In the genomic region with DNA sequence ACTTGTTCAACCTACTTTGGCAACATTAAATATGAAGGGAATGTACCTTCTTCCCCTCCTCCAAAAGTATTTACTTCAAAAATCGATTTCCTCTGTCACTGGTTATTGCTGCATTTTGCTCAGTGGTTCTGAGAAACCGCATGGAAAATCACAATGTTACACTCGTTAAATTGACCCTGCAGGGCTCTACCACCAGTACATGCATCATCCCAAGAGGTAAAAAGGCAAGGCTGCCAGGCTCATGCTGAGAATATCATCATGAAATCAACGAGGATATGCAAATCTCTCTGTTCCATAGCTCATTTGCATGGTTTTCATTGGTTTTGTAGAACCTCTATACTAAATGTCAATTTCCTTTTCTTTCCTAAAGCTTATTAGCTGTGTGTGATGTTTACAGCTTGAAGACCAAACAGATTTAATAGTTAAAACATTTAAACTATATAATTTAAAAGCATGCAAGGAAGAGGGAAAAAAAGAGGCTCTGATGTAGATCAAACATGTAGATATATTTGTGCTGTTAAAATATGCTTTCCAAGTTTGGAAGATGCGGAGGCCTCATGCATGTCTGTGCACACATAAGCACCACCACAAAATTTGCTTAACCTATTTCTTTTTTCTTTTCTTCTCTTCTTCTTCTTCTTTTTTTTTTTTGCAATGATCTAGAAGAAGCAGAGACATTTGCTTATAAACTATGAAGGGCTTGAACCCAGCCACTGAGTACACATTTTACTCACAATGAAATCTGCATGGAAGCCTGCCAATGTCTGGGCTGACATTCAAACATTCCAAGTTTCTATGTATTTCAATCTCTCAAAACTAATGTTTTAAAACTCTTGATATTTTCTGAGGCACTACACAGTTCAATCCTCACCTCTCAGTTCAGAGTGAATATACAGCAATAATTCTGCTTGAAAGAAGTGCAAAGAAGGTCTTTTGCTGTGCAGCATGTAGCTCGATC, we compare ENCODE assay signal across 8 cellular contexts.
DNase-seq lines count a peak whose midpoint lies in the region; ATAC-seq, FAIRE-seq and TF ChIP-seq lines count a peak whose summit lies in the region.

No MANE protein-coding gene starts in this region.

- no peak overlapping the region for H2BK15ac ChIP-seq in neuronal stem cell (ENCODE audit: low read length)

- peak; percentile 67 for FAIRE-seq in GM18507 (lab: Jason Lieb, UNC)

- 66 to 77% methylated on average over 6 of the region's 6 CpGs for WGBS in lung, 2 donors
- 63 to 67% methylated on average over 6 of the region's 6 CpGs for WGBS in lower leg skin, 2 donors
- no CpG with 5 or more reads among the region's 6 CpGs for WGBS in neuronal stem cell (ENCODE audit: extremely low coverage in 2 of 2, insufficient read length in 2 of 2, insufficient replicate concordance in 1 of 2), 2 donors

- no peak overlapping the region for H3K18ac ChIP-seq in neuronal stem cell (ENCODE audit: low read length)

- H2BK120ac ChIP-seq in neuronal stem cell (ENCODE audit: low read depth, low read length) = no peak overlapping the region

- TF ChIP-seq CTCF in lung (IDR thresholded peaks at IDR 0.05; ENCODE audit: control extremely low read depth, extremely low read depth) (no peak), lower leg skin (IDR thresholded peaks at IDR 0.05) (no peak)

- no peak for TF ChIP-seq POLR2A in lower leg skin (IDR thresholded peaks at IDR 0.05)

- H3K27me3 ChIP-seq in lung (ENCODE audit: control insufficient read depth, insufficient read depth) = no peaks in the 10 kb centered on the region
- H3K27me3 ChIP-seq in neuronal stem cell (ENCODE audit: control insufficient read depth in 3 of 3, insufficient read depth in 3 of 3, low read depth in 1 of 3, low read length in 3 of 3) = no peaks in the 10 kb centered on the region

- intact Hi-C loops in lower leg skin (cut with DNase I; ENCODE audit: low total_unique reads) = no loop called here

- no peak overlapping the region for H3K14ac ChIP-seq in neuronal stem cell (ENCODE audit: low read length)

- H4K91ac ChIP-seq in neuronal stem cell (ENCODE audit: low read depth, low read length, poor library complexity) = no peak overlapping the region

- H2AK5ac ChIP-seq in neuronal stem cell (ENCODE audit: low read depth, low read length) = no peak overlapping the region

- peaks cover 2% of the 10 kb centered on the region for H3K79me1 ChIP-seq in neuronal stem cell (ENCODE audit: low read depth, low read length)

- no peak overlapping the region for H2BK5ac ChIP-seq in neuronal stem cell (ENCODE audit: low read length)

- H3K27ac ChIP-seq in lung (ENCODE audit: low read depth in 1 of 2, low read length in 1 of 2) = no peak overlapping the region
- no peak overlapping the region for H3K27ac ChIP-seq in neuronal stem cell (replicated peaks; ENCODE audit: low read length)

- H3K4ac ChIP-seq in neuronal stem cell (ENCODE audit: low read length) = no peak overlapping the region

- H4K8ac ChIP-seq in neuronal stem cell (ENCODE audit: low read depth, low read length) = no peak overlapping the region

- H3K9me3 ChIP-seq in lung (ENCODE audit: control insufficient read depth in 2 of 2, insufficient read depth in 1 of 2, low read length in 1 of 2) = peaks cover 0 to 2% of the 10 kb centered on the region in 2 donors
- no peaks in the 10 kb centered on the region for H3K9me3 ChIP-seq in neuronal stem cell (replicated peaks in 1 of 2; ENCODE audit: control insufficient read depth in 2 of 2, insufficient read depth in 1 of 2, low read depth in 1 of 2, low read length in 2 of 2)

- H3K4me2 ChIP-seq in neuronal stem cell (ENCODE audit: insufficient read depth, low read length, poor library complexity, severe bottlenecking) = no peak overlapping the region

- H3K23ac ChIP-seq in neuronal stem cell (ENCODE audit: low read depth, low read length, poor library complexity) = no peak overlapping the region

- DNase-seq in GM18507 (ENCODE audit: extremely low spot score, insufficient read length, low read depth) (no peak), NCI-H69 (lab: John Stamatoyannopoulos, UW) (peak; percentile 65), lung (ENCODE audit: low spot score) (peak; percentile 53), kidney tubule cell (ENCODE audit: low spot score) (no peak), lower leg skin (ENCODE audit: low spot score in 2 of 2) (no peak), neuronal stem cell (ENCODE audit: low spot score) (no peak), NCI-H1694 treated with DMSO at 0.1 percent for 48 hours (lab: John Stamatoyannopoulos, UW) (no peak)

- peak; percentile 76 for ATAC-seq in GM21529 (IDR thresholded peaks at IDR 0.05; ENCODE audit: unreplicated experiment)
- ATAC-seq in lung (ENCODE audit: insufficient read depth, low FRiP score) = no peak

- no peak overlapping the region for H2AFZ ChIP-seq in neuronal stem cell (ENCODE audit: low read length)

- H3K4me3 ChIP-seq in lung = no peak overlapping the region
- no peak overlapping the region for H3K4me3 ChIP-seq in lower leg skin (ENCODE audit: low read depth, poor library complexity, severe bottlenecking)
- no peak overlapping the region for H3K4me3 ChIP-seq in neuronal stem cell (ENCODE audit: low read length in 2 of 2)

- no peak overlapping the region for H2BK12ac ChIP-seq in neuronal stem cell (ENCODE audit: low read length)

- H3K4me1 ChIP-seq in lung (ENCODE audit: control insufficient read depth in 2 of 2, insufficient read depth in 2 of 2, low read length in 2 of 2) = peaks cover 5 to 12% of the 10 kb centered on the region in 2 donors
- no peaks in the 10 kb centered on the region for H3K4me1 ChIP-seq in neuronal stem cell (ENCODE audit: control insufficient read depth in 2 of 2, insufficient read depth in 1 of 2, low read depth in 1 of 2, low read length in 2 of 2)

- H3K9ac ChIP-seq in neuronal stem cell (ENCODE audit: low read depth, low read length, poor library complexity) = no peak overlapping the region

- no peaks in the 10 kb centered on the region for H3K36me3 ChIP-seq in lung (ENCODE audit: control insufficient read depth in 2 of 2, insufficient read depth in 2 of 2, low read length in 2 of 2)
- H3K36me3 ChIP-seq in neuronal stem cell (replicated peaks in 1 of 2; ENCODE audit: control insufficient read depth in 2 of 2, insufficient read depth in 2 of 2, low read length in 2 of 2) = no peaks in the 10 kb centered on the region

Comparison
In these comparisons a context has a peak if more than half of its experiments do, and no peak if none do; other contexts are left out.
1. DNase-seq: peak in NCI-H69 (single experiment) and lung (single experiment); none in GM18507 (single experiment), kidney tubule cell (single experiment), lower leg skin (0 of 2), neuronal stem cell (single experiment) and NCI-H1694 treated with DMSO at 0.1 percent for 48 hours (single experiment).